Comparison of ENCODE assay signal across 8 cellular contexts in genomic region chr7:12524794-12525386, GRCh38. TPM values are rescaled to one million over a fixed set of nuclear protein-coding genes. Genes with fewer than 3 reads are reported as not detected.
DNase-seq lines count a peak whose midpoint lies in the region; ATAC-seq and TF ChIP-seq lines count a peak whose summit lies in the region.

No MANE protein-coding gene starts in this region.

- no peaks in the 10 kb centered on the region for H3K36me3 ChIP-seq in SK-N-SH (replicated peaks in 1 of 2; ENCODE audit: control insufficient read depth in 1 of 2, insufficient read depth in 2 of 2, low read length in 1 of 2)

- no peak for TF ChIP-seq EP300 in SK-N-SH (IDR thresholded peaks at IDR 0.05; ENCODE audit: borderline replicate concordance in 1 of 2, low read depth in 1 of 2, low read length in 1 of 2)

- no peak overlapping the region; a peak in 1 of 4 replicates for H3K4me3 ChIP-seq in SK-N-SH (ENCODE audit: low read depth in 2 of 2, low read length in 1 of 2)
- no peak overlapping the region for H3K4me3 ChIP-seq in retinal pigment epithelial cell (ENCODE audit: low read length)

- no peaks in the 10 kb centered on the region for H4K20me1 ChIP-seq in SK-N-SH (ENCODE audit: insufficient read depth)

- H3K4me1 Mint-ChIP-seq in activated naive CD8-positive, alpha-beta T cell treated with anti-CD3 and anti-CD28 coated beads for 36 hours, result no peaks in the 10 kb centered on the region

- H3K9me3 ChIP-seq in SK-N-SH, result no peaks in the 10 kb centered on the region

- peak overlapping the region; percentile 9; the same call in 1 of the 2 replicates for H3K4me2 ChIP-seq in SK-N-SH

- no peaks in the 10 kb centered on the region for H3K4me1 ChIP-seq in SK-N-SH (ENCODE audit: control insufficient read depth in 1 of 2, insufficient read depth in 2 of 2, low read depth in 1 of 2, low read length in 1 of 2)

- no peaks in the 10 kb centered on the region for H3K9me3 Mint-ChIP-seq in activated naive CD8-positive, alpha-beta T cell treated with anti-CD3 and anti-CD28 coated beads for 36 hours

- H3K36me3 Mint-ChIP-seq in activated naive CD8-positive, alpha-beta T cell treated with anti-CD3 and anti-CD28 coated beads for 36 hours, result no peaks in the 10 kb centered on the region

- CTCF ChIA-PET in SK-N-SH (lab: Yijun Ruan, JAX), result interaction anchor here (0.6 to 3.3 kb wide), 79 partner anchors 9 to 1933 kb away, joined by 3 to 124 read pairs (median 5); partner anchors contain the start of gene SCIN

- H3K9me2 ChIP-seq in SK-N-SH, result no peaks in the 10 kb centered on the region

- no peaks in the 10 kb centered on the region for H3F3A ChIP-seq in SK-N-SH (replicated peaks; ENCODE audit: insufficient read depth)

- POLR2A ChIA-PET in SK-N-SH (lab: Yijun Ruan, JAX), result no interaction called here

- TF ChIP-seq CTCF in SK-N-SH (IDR thresholded peaks at IDR 0.05) (peak; percentile 85), retinal pigment epithelial cell (conservative IDR thresholded peaks at IDR 0.05; ENCODE audit: low read depth, low read length) (peak; percentile 40)

- H3K27me3 Mint-ChIP-seq in activated naive CD8-positive, alpha-beta T cell treated with anti-CD3 and anti-CD28 coated beads for 36 hours, result peaks cover 26% of the 10 kb centered on the region

- DNase-seq in COLO829 (ENCODE audit: low spot score) (peak; percentile 53), NCI-H1092 treated with DMSO at 0.1 percent for 48 hours (lab: John Stamatoyannopoulos, UW) (peak; percentile 84), SK-N-SH (peak; percentile 47), fibroblast of peridontal ligament (ENCODE audit: extremely low read depth) (peak; percentile 90), retinal pigment epithelial cell (ENCODE audit: low read depth) (no peak)
- DNase-seq in activated naive CD8-positive, alpha-beta T cell treated with anti-CD3 and anti-CD28 coated beads for 36 hours, result no peak
- DNase-seq in stimulated activated CD4-positive, alpha-beta T cell treated with anti-CD3 and anti-CD28 coated beads, Interleukin-4, amount 100 ng/mL, for 1 hour, result no peak

- H3K27me3 ChIP-seq in SK-N-SH (ENCODE audit: insufficient read depth), result no peaks in the 10 kb centered on the region; the same call in 1 of the 2 replicates

- peak; percentile 89 for TF ChIP-seq RAD21 in SK-N-SH (IDR thresholded peaks at IDR 0.05; ENCODE audit: low read length)

- peak; percentile 55 for ATAC-seq in GM21360 (IDR thresholded peaks at IDR 0.05; ENCODE audit: unreplicated experiment)

- no peak overlapping the region for H2AFZ ChIP-seq in SK-N-SH (ENCODE audit: low read depth)

- no peak overlapping the region for H3K27ac ChIP-seq in SK-N-SH (ENCODE audit: low read depth in 2 of 2, low read length in 1 of 2)

- no peaks in the 10 kb centered on the region for H3K79me2 ChIP-seq in SK-N-SH (ENCODE audit: insufficient read depth)

- H3K4me3 Mint-ChIP-seq in activated naive CD8-positive, alpha-beta T cell treated with anti-CD3 and anti-CD28 coated beads for 36 hours, result no peak overlapping the region

- H3K27ac Mint-ChIP-seq in activated naive CD8-positive, alpha-beta T cell treated with anti-CD3 and anti-CD28 coated beads for 36 hours, result no peak overlapping the region

- no peak overlapping the region for H3K9ac ChIP-seq in SK-N-SH

- 11% methylated on average over 5 of the region's 5 CpGs for WGBS in SK-N-SH (ENCODE audit: low lambda C conversion rate)

TF ChIP-seq in SK-N-SH, 30 proteins besides CTCF, POLR2A, EP300 and RAD21:
- peak; percentile 80 for TF ChIP-seq SMC3 (IDR thresholded peaks at IDR 0.05; ENCODE audit: low read depth, low read length)
- TF ChIP-seq SIN3A (IDR thresholded peaks at IDR 0.05; ENCODE audit: borderline replicate concordance, low read depth, low read length), result no peak

RNA-seq across cellular contexts. Expression of gene SCIN, which starts 45.6 kb away (rescaled TPM):
- 0.02 TPM in 2 replicates for polyA plus RNA-seq in SK-N-SH (2012; rRNA removed)
- polyA plus RNA-seq in SK-N-SH (2012; cell fraction: cytosol; rRNA removed), result 0.03 TPM in 2 replicates
- polyA plus RNA-seq in SK-N-SH (2012; cell fraction: nucleus; rRNA removed), result 0.01 and 0.02 TPM in 2 replicates
- under 1 TPM; 0.20 to 0.47 TPM for total RNA-seq in activated naive CD8-positive, alpha-beta T cell treated with anti-CD3 and anti-CD28 coated beads for 36 hours

Comparison
In these comparisons a context has a peak if more than half of its experiments do, and no peak if none do; other contexts are left out.
1. DNase-seq: peak in COLO829 (single experiment), NCI-H1092 treated with DMSO at 0.1 percent for 48 hours (single experiment), SK-N-SH (single experiment) and fibroblast of peridontal ligament (single experiment); none in retinal pigment epithelial cell (single experiment), activated naive CD8-positive, alpha-beta T cell treated with anti-CD3 and anti-CD28 coated beads for 36 hours (single experiment) and stimulated activated CD4-positive, alpha-beta T cell treated with anti-CD3 and anti-CD28 coated beads, Interleukin-4, amount 100 ng/mL, for 1 hour (single experiment).